ENCODE assay signal across 30 cellular contexts in the genomic region with DNA sequence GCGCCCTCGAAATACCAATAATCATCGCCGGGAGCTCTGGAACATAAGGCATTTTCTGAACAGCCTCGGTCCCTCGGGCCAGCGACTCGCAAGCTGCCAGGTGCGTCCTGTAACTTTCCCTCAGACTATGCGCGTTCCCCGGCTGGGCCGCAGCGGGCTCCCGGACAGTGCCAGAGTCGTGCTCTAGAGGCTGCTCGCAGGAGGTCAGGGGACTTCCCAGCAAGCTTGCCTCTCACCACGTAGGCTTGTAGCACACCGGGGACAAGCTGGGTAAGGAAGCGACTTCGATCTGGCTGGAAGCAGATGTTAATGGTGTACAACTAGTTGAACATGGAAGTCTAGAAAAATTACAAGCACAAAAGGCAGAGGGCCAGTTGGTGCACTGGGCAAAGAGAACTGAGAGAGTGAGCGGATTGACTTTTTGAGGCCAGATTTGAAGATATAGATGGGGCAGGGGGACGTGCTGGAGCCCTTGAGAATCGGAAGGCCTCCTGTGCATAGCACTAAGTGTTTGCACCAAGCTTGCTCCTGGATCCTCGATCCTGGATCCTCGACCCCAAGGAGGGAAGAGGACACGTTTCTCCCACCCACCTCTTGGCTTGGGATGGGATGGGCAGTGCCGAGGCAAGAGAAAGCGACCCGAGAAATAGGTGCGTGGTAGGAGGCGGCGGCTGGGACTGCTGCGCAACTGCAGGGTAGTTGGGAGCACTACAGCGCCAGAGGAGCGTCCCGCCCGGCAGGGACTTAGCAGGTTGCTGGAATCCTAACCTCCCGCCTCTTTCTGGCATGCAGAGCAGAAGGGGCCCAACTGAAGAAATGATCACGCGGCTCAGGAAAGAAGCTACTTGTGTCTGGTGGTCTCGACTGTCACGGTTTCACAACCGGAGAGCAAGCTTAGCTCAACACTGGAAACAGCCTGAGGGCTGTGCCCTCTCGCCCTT. TPM values are rescaled to one million over a fixed set of nuclear protein-coding genes. Genes with fewer than 3 reads are reported as not detected.
DNase-seq lines count a peak whose midpoint lies in the region; ATAC-seq and TF ChIP-seq lines count a peak whose summit lies in the region.
"Had no signal": no experiment of that assay in that cellular context is flagged by ENCODE, and none has a peak within 500 bp of the region (broad histone marks: within the 10 kb centered on the region; RNA-seq: fewer than 3 reads in every experiment).

No MANE protein-coding gene starts in this region.

- H2BK15ac ChIP-seq in mesendoderm (replicated peaks; ENCODE audit: low read depth) = no peak overlapping the region

- H3K18ac ChIP-seq in mesendoderm (ENCODE audit: low read length) = no peak overlapping the region

- peak; percentile 15 for ATAC-seq in GM23338
- ATAC-seq: A549, GM12878, PC-3 had no signal

- H2BK5ac ChIP-seq in mesendoderm (ENCODE audit: low read length) = no peak overlapping the region

- no peaks in the 10 kb centered on the region for H3K9me3 Mint-ChIP-seq in GM23338
- peaks cover 46% of the 10 kb centered on the region for H3K9me3 Mint-ChIP-seq in endodermal cell

- H3K9ac ChIP-seq in HUES48 (ENCODE audit: low read depth, low read length) = no peak overlapping the region
- H3K9ac ChIP-seq in endodermal cell (ENCODE audit: extremely low read depth, low read length, poor library complexity, severe bottlenecking) = no peak overlapping the region
- peak overlapping the region; percentile 29 for H3K9ac ChIP-seq in mesendoderm (ENCODE audit: low read length)
- no peak overlapping the region for H3K9ac ChIP-seq in smooth muscle cell (ENCODE audit: low read depth)
- H3K9ac ChIP-seq: BLaER1 treated with 17β-estradiol and CSF1 and Interleukin-3, amounts not matched to agents 10 nM and 100 nM had no signal

- H3K4me1 ChIP-seq in GM23338 (ENCODE audit: insufficient read depth) (peaks cover 3% of the 10 kb centered on the region; the same call in 1 of the 2 replicates), HUES48 (ENCODE audit: control insufficient read depth, insufficient read depth, low read length) (peaks cover 23% of the 10 kb centered on the region), endodermal cell (ENCODE audit: control insufficient read depth, insufficient read depth, low read length) (peaks cover 3% of the 10 kb centered on the region), mesendoderm (ENCODE audit: control insufficient read depth, low read depth, low read length) (no peaks in the 10 kb centered on the region), smooth muscle cell (ENCODE audit: low read depth) (no peaks in the 10 kb centered on the region)
- H3K4me1 ChIP-seq: A549; BLaER1 treated with 17β-estradiol and CSF1 and Interleukin-3, amounts not matched to agents 10 nM and 100 nM; SJCRH30 had no signal

- H3F3A ChIP-seq in GM23338 (replicated peaks; ENCODE audit: low read depth) (no peaks in the 10 kb centered on the region), smooth muscle cell (ENCODE audit: low read depth) (no peaks in the 10 kb centered on the region)

- no peak overlapping the region for H2AK5ac ChIP-seq in mesendoderm (ENCODE audit: low read length)

- no peak overlapping the region for H2BK120ac ChIP-seq in mesendoderm (ENCODE audit: low read depth, low read length)

- TF ChIP-seq CTCF in GM23338 (conservative IDR thresholded peaks at IDR 0.05; ENCODE audit: low read depth in 2 of 2) (no peak), endodermal cell (conservative IDR thresholded peaks at IDR 0.05) (no peak), smooth muscle cell (IDR thresholded peaks at IDR 0.05; ENCODE audit: borderline replicate concordance, insufficient read depth, poor library complexity, severe bottlenecking) (no peak)

- no peak overlapping the region for H3K4ac ChIP-seq in mesendoderm (ENCODE audit: low read depth, low read length)

- H2AFZ ChIP-seq in GM23338 (0 out of 2 replicates have a peak overlapping the region, but pooled peaks have one; percentile 52), smooth muscle cell (ENCODE audit: low read depth) (no peak overlapping the region)

- H3K79me2 ChIP-seq in GM23338 (replicated peaks; ENCODE audit: insufficient read depth) (no peaks in the 10 kb centered on the region), mesendoderm (ENCODE audit: control insufficient read depth, insufficient read depth, low read length) (no peaks in the 10 kb centered on the region), smooth muscle cell (ENCODE audit: low read depth) (no peaks in the 10 kb centered on the region)

- H4K5ac ChIP-seq in mesendoderm (ENCODE audit: low read length) = no peak overlapping the region

- H3K27ac ChIP-seq in GM23338 (ENCODE audit: low read depth) = no peak overlapping the region
- no peak overlapping the region for H3K27ac ChIP-seq in HUES48 (ENCODE audit: low read depth, low read length)
- no peak overlapping the region for H3K27ac ChIP-seq in endodermal cell (ENCODE audit: low read depth, low read length)
- H3K27ac ChIP-seq in mesendoderm (ENCODE audit: low read depth, low read length) = no peak overlapping the region
- H3K27ac ChIP-seq in smooth muscle cell (ENCODE audit: low read depth) = no peak overlapping the region
- H3K27ac ChIP-seq: A549; BLaER1 treated with 17β-estradiol and CSF1 and Interleukin-3, amounts not matched to agents 10 nM and 100 nM; SJCRH30 had no signal

- H3K9me3 ChIP-seq in HUES48 (ENCODE audit: control insufficient read depth, insufficient read depth, low read length) (no peaks in the 10 kb centered on the region), endodermal cell (ENCODE audit: control insufficient read depth, low read length) (no peaks in the 10 kb centered on the region), smooth muscle cell (replicated peaks; ENCODE audit: low read depth) (no peaks in the 10 kb centered on the region)
- H3K9me3 ChIP-seq: A549, SJCRH30 had no signal

- H4K8ac ChIP-seq in mesendoderm (ENCODE audit: low read depth, low read length) = no peak overlapping the region

- WGBS in endodermal cell (ENCODE audit: insufficient coverage in 1 of 2, insufficient read length in 1 of 2), 2 experiments = 56 to 68% methylated on average over 13 to 45 of the region's 45 CpGs
- no CpG with 5 or more reads among the region's 45 CpGs for WGBS in mesendoderm (ENCODE audit: extremely low coverage, insufficient coverage, low lambda C conversion rate)
- WGBS in smooth muscle cell (ENCODE audit: low lambda C conversion rate) = 50% methylated on average over 44 of the region's 45 CpGs

- DNase-seq in GM23338 (ENCODE audit: low spot score) = peak; percentile 56
- peak; percentile 72 for DNase-seq in endodermal cell
- peak; percentile 50 for DNase-seq in mesendoderm
- DNase-seq in cerebellum (ENCODE audit: low spot score) = no peak
- no peak for DNase-seq in NCI-H524 treated with DMSO at 0.1 percent for 48 hours (lab: John Stamatoyannopoulos, UW)
- DNase-seq in smooth muscle cell (lab: John Stamatoyannopoulos, UW; ENCODE audit: unreplicated experiment) = no peak
- DNase-seq: AML-193; CD4-positive, alpha-beta memory T cell; COR-L47; DMS53; GDM1; KBM-7; MV-4-11; NCI-H1105; NCI-H146; NCI-H1930; NCI-H2107; NCI-H446; NCI-H526; NCI-H82; NK-92 treated with Interleukin-12 subunit alpha and Interleukin-12 subunit beta, amount 100 ng/mL, for 24 hours; PC-3; SJCRH30 had no signal

- H3K4me3 ChIP-seq in GM23338 (peak overlapping the region; percentile 58), HUES48 (ENCODE audit: low read depth, low read length) (peak overlapping the region; percentile 23; the same call in 1 of the 2 replicates), endodermal cell (ENCODE audit: low read length) (no peak overlapping the region), mesendoderm (ENCODE audit: low read length) (no peak overlapping the region), smooth muscle cell (no peak overlapping the region)
- H3K4me3 ChIP-seq: A549; BLaER1 treated with 17β-estradiol and CSF1 and Interleukin-3, amounts not matched to agents 10 nM and 100 nM; GM12878; SJCRH30 had no signal

- H3K27me3 ChIP-seq in GM23338 (ENCODE audit: insufficient read depth) (peaks cover 74% of the 10 kb centered on the region), HUES48 (ENCODE audit: control insufficient read depth, insufficient read depth, low read length) (peaks cover 82% of the 10 kb centered on the region), endodermal cell (ENCODE audit: control insufficient read depth, insufficient read depth, low read length, poor library complexity, severe bottlenecking) (peaks cover 62% of the 10 kb centered on the region), mesendoderm (ENCODE audit: insufficient read depth, low read length, poor library complexity) (peaks cover 23% of the 10 kb centered on the region), smooth muscle cell (ENCODE audit: low read depth) (peaks cover 70% of the 10 kb centered on the region)
- H3K27me3 ChIP-seq: SJCRH30 had no signal

- peaks cover 24% of the 10 kb centered on the region for H3K4me1 Mint-ChIP-seq in GM23338
- peaks cover 4% of the 10 kb centered on the region for H3K4me1 Mint-ChIP-seq in endodermal cell

- H3K27me3 Mint-ChIP-seq in GM23338 (ENCODE audit: insufficient read depth, low read depth, poor library complexity) = peaks cover 57% of the 10 kb centered on the region
- H3K27me3 Mint-ChIP-seq in endodermal cell (ENCODE audit: insufficient read depth) = peaks cover 70% of the 10 kb centered on the region

- H3K23ac ChIP-seq in mesendoderm (ENCODE audit: low read length) = no peak overlapping the region

- H3K4me3 Mint-ChIP-seq in GM23338 (peak overlapping the region; percentile 56), endodermal cell (no peak overlapping the region)
- H3K4me3 Mint-ChIP-seq: CD4-positive, alpha-beta memory T cell had no signal

- H3K36me3 ChIP-seq in GM23338 (ENCODE audit: insufficient read depth) (no peaks in the 10 kb centered on the region), HUES48 (ENCODE audit: control insufficient read depth, insufficient read depth, low read length) (no peaks in the 10 kb centered on the region), endodermal cell (ENCODE audit: control insufficient read depth, insufficient read depth, low read length) (no peaks in the 10 kb centered on the region), mesendoderm (ENCODE audit: control insufficient read depth, insufficient read depth, low read length) (no peaks in the 10 kb centered on the region), smooth muscle cell (ENCODE audit: low read depth) (no peaks in the 10 kb centered on the region)
- H3K36me3 ChIP-seq: BLaER1 treated with 17β-estradiol and CSF1 and Interleukin-3, amounts not matched to agents 10 nM and 100 nM; SJCRH30 had no signal

- H3K4me2 ChIP-seq in GM23338 = peak overlapping the region; percentile 86
- H3K4me2 ChIP-seq in mesendoderm (ENCODE audit: low read length) = peak overlapping the region; percentile 34
- H3K4me2 ChIP-seq in smooth muscle cell = no peak overlapping the region
- H3K4me2 ChIP-seq: A549; BLaER1 treated with 17β-estradiol and CSF1 and Interleukin-3, amounts not matched to agents 10 nM and 100 nM had no signal

- H3K36me3 Mint-ChIP-seq in GM23338 (ENCODE audit: low read depth) = no peaks in the 10 kb centered on the region
- no peaks in the 10 kb centered on the region for H3K36me3 Mint-ChIP-seq in endodermal cell (ENCODE audit: low read depth)
- H3K36me3 Mint-ChIP-seq: CD4-positive, alpha-beta memory T cell had no signal

- H3K79me1 ChIP-seq in mesendoderm (ENCODE audit: low read length) = no peaks in the 10 kb centered on the region

- H3K27ac Mint-ChIP-seq in GM23338 = no peak overlapping the region
- no peak overlapping the region for H3K27ac Mint-ChIP-seq in endodermal cell

- H4K20me1 ChIP-seq in GM23338 (replicated peaks; ENCODE audit: insufficient read depth) = no peaks in the 10 kb centered on the region
- H4K20me1 ChIP-seq in smooth muscle cell (ENCODE audit: low read depth) = no peaks in the 10 kb centered on the region
- H4K20me1 ChIP-seq: BLaER1 treated with 17β-estradiol and CSF1 and Interleukin-3, amounts not matched to agents 10 nM and 100 nM had no signal

- peak overlapping the region; percentile 42 for H3K56ac ChIP-seq in mesendoderm (ENCODE audit: low read length)

- H3K9me2 ChIP-seq in GM23338 (ENCODE audit: insufficient read depth) = no peaks in the 10 kb centered on the region

RNA-seq across cellular contexts. Expression of gene ZIC3, which starts 19.9 kb away (rescaled TPM):
- total RNA-seq in GM23338 (2014; rRNA removed; shearing (Covaris generic)) = 72.9 and 84.4 TPM in 2 replicates
- 29.9 and 30.8 TPM in 2 replicates for polyA plus RNA-seq in GM23338 (2016; fragmentation: Nextera tagmentation; extraction: Ambion mirVana)
- 100 to 1,000 TPM; 129 to 130 TPM for total RNA-seq in endodermal cell
- 135 TPM for polyA plus RNA-seq in endodermal cell (2013, experiment 1 of 2)
- polyA plus RNA-seq in endodermal cell (2013, experiment 2 of 2) = 126 TPM
- 36.2 TPM for polyA plus RNA-seq in mesendoderm (2013, experiment 1 of 2)
- polyA plus RNA-seq in mesendoderm (2013, experiment 2 of 2) = 34.3 TPM
- total RNA-seq in cerebellum = 28.3 TPM
- total RNA-seq in smooth muscle cell = 0.09 TPM in 1 of 2 replicates, not detected in the other
- not detected in 2 replicates for polyA plus RNA-seq in smooth muscle cell
- total RNA-seq: CD4-positive, alpha-beta memory T cell; GM12878; HT-29; LHCN-M2; MCF 10A; PC-3; SJCRH30 had no signal
- polyA plus RNA-seq: A549; CD4-positive, alpha-beta memory T cell had no signal

Comparison
In these comparisons a context has a peak if more than half of its experiments do, and no peak if none do; other contexts are left out.
1. DNase-seq: peak in GM23338 (single experiment), endodermal cell (single experiment) and mesendoderm (single experiment); none in cerebellum (single experiment), NCI-H524 treated with DMSO at 0.1 percent for 48 hours (single experiment) and smooth muscle cell (single experiment).
2. H3K4me3 ChIP-seq: peak in GM23338 (single experiment) and HUES48 (single experiment); none in endodermal cell (single experiment), mesendoderm (single experiment) and smooth muscle cell (single experiment).
3. RNA of gene ZIC3, which starts 19.9 kb away (total RNA-seq): 129 to 130 TPM in endodermal cell, 72.9 to 84.4 TPM in GM23338 and 28.3 TPM in cerebellum (single experiment); 0.09 TPM in smooth muscle cell; every median in the first group is over 10 times any median in the second.